ENCODE assay signal across 11 cellular contexts in the genomic region with DNA sequence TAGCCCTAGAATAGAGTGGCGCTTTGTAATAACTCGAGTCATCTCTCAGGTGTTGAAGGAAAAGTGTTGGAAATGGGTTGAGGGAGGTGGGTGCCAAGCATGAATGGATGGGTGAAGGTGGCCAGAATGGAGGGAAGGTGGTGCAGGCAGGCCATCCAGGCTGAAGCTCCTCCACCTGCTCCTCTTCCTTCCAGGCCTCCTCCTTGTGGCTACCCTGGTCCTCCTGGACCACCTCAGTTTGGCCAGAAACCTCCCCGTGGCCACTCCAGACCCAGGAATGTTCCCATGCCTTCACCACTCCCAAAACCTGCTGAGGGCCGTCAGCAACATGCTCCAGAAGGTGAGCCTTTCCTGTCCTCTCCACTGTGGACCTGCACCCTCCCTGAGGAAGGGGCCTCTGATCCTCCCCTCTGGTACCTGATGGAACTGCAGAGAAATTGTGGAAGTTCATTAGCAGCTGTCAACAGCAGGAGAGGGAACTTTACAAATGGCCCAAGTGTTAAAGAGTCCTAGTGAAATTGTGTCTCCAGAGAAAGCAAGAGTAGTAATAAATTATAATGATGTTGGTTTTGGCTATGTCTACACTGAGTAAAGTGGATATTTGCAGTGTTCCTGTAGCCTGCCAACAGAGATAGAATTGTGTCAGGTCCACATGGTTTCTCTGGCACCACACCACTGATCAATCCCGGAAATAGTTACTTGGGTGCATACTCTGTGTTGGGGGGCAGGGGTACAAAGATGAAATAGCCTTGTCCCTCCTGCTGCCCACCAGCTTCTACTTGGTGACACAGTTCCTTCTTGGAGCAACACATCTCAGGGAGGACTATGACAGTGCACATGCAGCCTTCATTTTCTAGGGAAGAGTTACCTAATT. TPM values are rescaled to one million over a fixed set of nuclear protein-coding genes. Genes with fewer than 3 reads are reported as not detected.
DNase-seq lines count a peak whose midpoint lies in the region; ATAC-seq, FAIRE-seq and TF ChIP-seq lines count a peak whose summit lies in the region.
"Had no signal": no experiment of that assay in that cellular context is flagged by ENCODE, and none has a peak within 500 bp of the region (broad histone marks: within the 10 kb centered on the region; RNA-seq: fewer than 3 reads in every experiment).

No MANE protein-coding gene starts in this region.

- intact Hi-C loops in cardiac septum (cut with DNase I) (loop anchor here (5.0 kb wide), 1 partner anchor 108 kb away; no protein-coding TSS in a partner anchor), pancreas (cut with DNase I) (no loop called here)

- no peaks in the 10 kb centered on the region for H3K27me3 ChIP-seq in MM.1S (replicated peaks; ENCODE audit: insufficient read depth, low read length)
- H3K27me3 ChIP-seq in pancreas, result no peaks in the 10 kb centered on the region

- no peak overlapping the region for H3K27ac Mint-ChIP-seq in activated naive CD4-positive, alpha-beta T cell treated with anti-CD3 and anti-CD28 coated beads, Interleukin-2, amount 50 U/mL, for 24 hours
- H3K27ac Mint-ChIP-seq in activated naive CD4-positive, alpha-beta T cell treated with anti-CD3 and anti-CD28 coated beads, Interleukin-2, amount 50 U/mL, for 72 hours, result no peak overlapping the region
- H3K27ac Mint-ChIP-seq in stimulated activated memory B cell treated with anti-CD40 and anti-IgM and Interleukin-4, amounts not matched to agents 10 μg/mL and 1 μg/mL and 100 μg/mL, for 72 hours, result peak overlapping the region; percentile 86

- peaks cover 20% of the 10 kb centered on the region for H3K4me1 Mint-ChIP-seq in activated naive CD4-positive, alpha-beta T cell treated with anti-CD3 and anti-CD28 coated beads, Interleukin-2, amount 50 U/mL, for 24 hours
- peaks cover 43% of the 10 kb centered on the region for H3K4me1 Mint-ChIP-seq in stimulated activated memory B cell treated with anti-CD40 and anti-IgM and Interleukin-4, amounts not matched to agents 10 μg/mL and 1 μg/mL and 100 μg/mL, for 72 hours

- H3K27me3 Mint-ChIP-seq in activated naive CD4-positive, alpha-beta T cell treated with anti-CD3 and anti-CD28 coated beads, Interleukin-2, amount 50 U/mL, for 24 hours, result peaks cover 1% of the 10 kb centered on the region
- H3K27me3 Mint-ChIP-seq in stimulated activated memory B cell treated with anti-CD40 and anti-IgM and Interleukin-4, amounts not matched to agents 10 μg/mL and 1 μg/mL and 100 μg/mL, for 72 hours, result no peaks in the 10 kb centered on the region

- no peaks in the 10 kb centered on the region for H3K36me3 Mint-ChIP-seq in activated naive CD4-positive, alpha-beta T cell treated with anti-CD3 and anti-CD28 coated beads, Interleukin-2, amount 50 U/mL, for 24 hours
- no peaks in the 10 kb centered on the region for H3K36me3 Mint-ChIP-seq in activated naive CD4-positive, alpha-beta T cell treated with anti-CD3 and anti-CD28 coated beads, Interleukin-2, amount 50 U/mL, for 72 hours
- H3K36me3 Mint-ChIP-seq in stimulated activated memory B cell treated with anti-CD40 and anti-IgM and Interleukin-4, amounts not matched to agents 10 μg/mL and 1 μg/mL and 100 μg/mL, for 72 hours, result peaks cover 9% of the 10 kb centered on the region

- H3K36me3 ChIP-seq in MM.1S (replicated peaks; ENCODE audit: insufficient read depth, low read length) (0 out of 2 replicates have a peak, but pooled peaks cover under 1% of the 10 kb centered on the region), pancreas (no peaks in the 10 kb centered on the region)

- no peak for DNase-seq in activated naive CD4-positive, alpha-beta T cell treated with anti-CD3 and anti-CD28 coated beads, Interleukin-2, amount 50 U/mL, for 72 hours (ENCODE audit: low spot score in 2 of 2)
- no peak for DNase-seq in MM.1S
- no peak for DNase-seq in epithelial cell of esophagus (ENCODE audit: low read depth)
- no peak for DNase-seq in cardiac septum (ENCODE audit: low spot score)
- no peak for DNase-seq in pancreas
- DNase-seq: NCI-H1930, Right ventricle myocardium superior had no signal

- H3K4me3 ChIP-seq in MM.1S (ENCODE audit: low read length) (peak overlapping the region; percentile 86; the same call in 1 of the 2 replicates), epithelial cell of esophagus (ENCODE audit: low read length) (no peak overlapping the region), pancreas (no peak overlapping the region)

- H3K9me3 Mint-ChIP-seq in activated naive CD4-positive, alpha-beta T cell treated with anti-CD3 and anti-CD28 coated beads, Interleukin-2, amount 50 U/mL, for 24 hours, result no peaks in the 10 kb centered on the region
- no peaks in the 10 kb centered on the region for H3K9me3 Mint-ChIP-seq in activated naive CD4-positive, alpha-beta T cell treated with anti-CD3 and anti-CD28 coated beads, Interleukin-2, amount 50 U/mL, for 72 hours
- H3K9me3 Mint-ChIP-seq in stimulated activated memory B cell treated with anti-CD40 and anti-IgM and Interleukin-4, amounts not matched to agents 10 μg/mL and 1 μg/mL and 100 μg/mL, for 72 hours, result no peaks in the 10 kb centered on the region

- peak overlapping the region; percentile 81; the same call in 1 of the 2 replicates for H3K9ac ChIP-seq in MM.1S (ENCODE audit: low read length)

- no peaks in the 10 kb centered on the region for H4K20me1 ChIP-seq in MM.1S (ENCODE audit: insufficient read depth, low read length)

- no peaks in the 10 kb centered on the region for H3K9me2 ChIP-seq in MM.1S (replicated peaks; ENCODE audit: insufficient read depth, low read length)

- H3K79me2 ChIP-seq in MM.1S (ENCODE audit: low read length), result peaks cover 17% of the 10 kb centered on the region

- TF ChIP-seq CTCF in MM.1S (IDR thresholded peaks at IDR 0.05; ENCODE audit: low read length), result peak; percentile 28; the same call in 1 of the 2 replicates
- peak; percentile 19 for TF ChIP-seq CTCF in epithelial cell of esophagus (IDR thresholded peaks at IDR 0.05; ENCODE audit: insufficient read depth, low read depth, low read length, missing control alignments)
- TF ChIP-seq CTCF in pancreas (IDR thresholded peaks at IDR 0.05), result no peak

- WGBS in pancreas, 2 donors, result 59 to 68% methylated on average over 5 of the region's 5 CpGs

- no peak overlapping the region for H2AFZ ChIP-seq in MM.1S (ENCODE audit: low read length)

- peak overlapping the region; percentile 33 for H3K4me3 Mint-ChIP-seq in activated naive CD4-positive, alpha-beta T cell treated with anti-CD3 and anti-CD28 coated beads, Interleukin-2, amount 50 U/mL, for 24 hours
- H3K4me3 Mint-ChIP-seq in stimulated activated memory B cell treated with anti-CD40 and anti-IgM and Interleukin-4, amounts not matched to agents 10 μg/mL and 1 μg/mL and 100 μg/mL, for 72 hours, result peak overlapping the region; percentile 7

- peak overlapping the region; percentile 56 for H3K4me2 ChIP-seq in MM.1S (ENCODE audit: low read depth, low read length)

- H3K27ac ChIP-seq in MM.1S (ENCODE audit: low read length) (no peak overlapping the region), pancreas (peak overlapping the region in 1 of 4 donors; percentile 6)

- peaks cover 12% of the 10 kb centered on the region for H3K4me1 ChIP-seq in MM.1S (ENCODE audit: low read length)
- H3K4me1 ChIP-seq in pancreas, result peaks cover 0 to 6% (median 0%) of the 10 kb centered on the region in 3 donors

- no peaks in the 10 kb centered on the region for H3K9me3 ChIP-seq in MM.1S (replicated peaks; ENCODE audit: insufficient read depth, low read length)
- no peaks in the 10 kb centered on the region for H3K9me3 ChIP-seq in pancreas

- no peak for FAIRE-seq in pancreas (lab: Jason Lieb, UNC)
- FAIRE-seq: bronchial epithelial cell had no signal

- ATAC-seq in activated naive CD4-positive, alpha-beta T cell treated with anti-CD3 and anti-CD28 coated beads, Interleukin-2, amount 50 U/mL, for 72 hours, result no peak
- ATAC-seq in stimulated activated memory B cell treated with anti-CD40 and anti-IgM and Interleukin-4, amounts not matched to agents 10 μg/mL and 1 μg/mL and 100 μg/mL, for 72 hours, result no peak
- ATAC-seq in activated CD4-positive, CD25-positive, alpha-beta regulatory T cell treated with anti-CD3 and anti-CD28 coated beads, Interleukin-2, amount 50 U/mL, for 24 hours, result no peak
- ATAC-seq in pancreas, result no peak

- H3F3A ChIP-seq in MM.1S (ENCODE audit: insufficient read depth, low read length), result 0 out of 2 replicates have a peak, but pooled peaks cover 7% of the 10 kb centered on the region

RNA-seq across cellular contexts. Expression of a gene that starts 1.6 kb away (rescaled TPM):
- total RNA-seq in activated naive CD4-positive, alpha-beta T cell treated with anti-CD3 and anti-CD28 coated beads, Interleukin-2, amount 50 U/mL, for 72 hours, result not detected
- total RNA-seq in cardiac septum (0.51 TPM), pancreas (under 1 TPM; 0.08 to 0.69 (median 0.46) TPM)
- polyA plus RNA-seq in pancreas, result 1 to 10 TPM; 1.4 to 2.2 TPM

Comparison
In these comparisons a context has a peak if more than half of its experiments do, and no peak if none do; other contexts are left out.
1. CTCF ChIP-seq: peak in MM.1S (single experiment) and epithelial cell of esophagus (single experiment); none in pancreas (0 of 4).